Comparison of ENCODE assay signal across 8 cellular contexts in genomic region chr6:118709859-118710350, GRCh38. TPM values are rescaled to one million over a fixed set of nuclear protein-coding genes. Genes with fewer than 3 reads are reported as not detected.
DNase-seq lines count a peak whose midpoint lies in the region; FAIRE-seq and TF ChIP-seq lines count a peak whose summit lies in the region.

No MANE protein-coding gene starts in this region.

- no peak overlapping the region for H2BK12ac ChIP-seq in trophoblast cell (ENCODE audit: low read length)

- H2BK5ac ChIP-seq in trophoblast cell (ENCODE audit: low read depth, low read length, poor library complexity): no peak overlapping the region

- no peak overlapping the region for H2BK120ac ChIP-seq in trophoblast cell (ENCODE audit: insufficient read depth, low read length, poor library complexity)

- H4K12ac ChIP-seq in trophoblast cell (ENCODE audit: low read depth, low read length): no peak overlapping the region

- H3K4me2 ChIP-seq in trophoblast cell (ENCODE audit: low read length): peak overlapping the region; percentile 55

- no peak overlapping the region for H3K23ac ChIP-seq in trophoblast cell (ENCODE audit: low read length)

- 16 to 21% methylated on average over 3 of the region's 3 CpGs for WGBS in esophagus squamous epithelium, 2 donors
- no CpG with 5 or more reads among the region's 3 CpGs for WGBS in trophoblast cell (ENCODE audit: extremely low coverage, insufficient coverage, insufficient read length)

- H3K9me3 ChIP-seq in esophagus squamous epithelium (no peaks in the 10 kb centered on the region), trophoblast cell (ENCODE audit: insufficient read depth, low read depth, low read length) (no peaks in the 10 kb centered on the region)

- no peak overlapping the region for H3K9ac ChIP-seq in trophoblast cell (ENCODE audit: low read length)

- H3K27ac ChIP-seq in esophagus squamous epithelium: peak overlapping the region in 3 of 4 donors; percentile 66 to 87 (median 72)
- H3K27ac ChIP-seq in trophoblast cell (ENCODE audit: low read depth, low read length): peak overlapping the region; percentile 59

- H3K4me1 ChIP-seq in esophagus squamous epithelium: peaks cover 3 to 44% (median 15%) of the 10 kb centered on the region in 3 donors
- peaks cover 9 to 11% of the 10 kb centered on the region in 2 experiments for H3K4me1 ChIP-seq in trophoblast cell (ENCODE audit: control insufficient read depth in 1 of 2, insufficient read depth in 2 of 2, low read length in 2 of 2)

- no peak overlapping the region for H2AFZ ChIP-seq in trophoblast cell (ENCODE audit: insufficient read depth, low read length, poor library complexity)

- DNase-seq in H54 (ENCODE audit: insufficient read length, low spot score) (no peak), MV-4-11 (lab: John Stamatoyannopoulos, UW) (peak; percentile 13), esophagus squamous epithelium (lab: John Stamatoyannopoulos, UW) (no peak), trophoblast cell (no peak), SW 1271 (lab: John Stamatoyannopoulos, UW) (no peak), ecto neural progenitor cell (ENCODE audit: low spot score) (no peak)
- DNase-seq in activated CD8-positive, alpha-beta memory T cell treated with anti-CD3 and anti-CD28 coated beads for 4 hours (ENCODE audit: low read depth in 2 of 2): peak; percentile 53 to 73

- H3K79me1 ChIP-seq in trophoblast cell (ENCODE audit: low read length): peaks cover 5% of the 10 kb centered on the region

- intact Hi-C loops in esophagus squamous epithelium (cut with DNase I): no loop called here

- H3K79me2 ChIP-seq in trophoblast cell (ENCODE audit: control insufficient read depth, insufficient read depth, low read length, poor library complexity): no peaks in the 10 kb centered on the region

- no peak overlapping the region for H4K91ac ChIP-seq in trophoblast cell (ENCODE audit: low read depth, low read length)

- no peak overlapping the region for H3K14ac ChIP-seq in trophoblast cell (ENCODE audit: low read length)

- no peak overlapping the region for H3K18ac ChIP-seq in trophoblast cell (ENCODE audit: low read length)

- FAIRE-seq in H54 (lab: Jason Lieb, UNC): peak; percentile 70

- TF ChIP-seq CTCF in GM12875 (IDR thresholded peaks at IDR 0.05; ENCODE audit: borderline replicate concordance, insufficient read depth, low read depth, low read length): no peak
- TF ChIP-seq CTCF in esophagus squamous epithelium (IDR thresholded peaks at IDR 0.05): no peak

- no peak overlapping the region for H3K4ac ChIP-seq in trophoblast cell (ENCODE audit: low read depth, low read length)

- H2AK5ac ChIP-seq in trophoblast cell (ENCODE audit: low read length): no peak overlapping the region

- H3K27me3 ChIP-seq in esophagus squamous epithelium (no peaks in the 10 kb centered on the region), trophoblast cell (ENCODE audit: insufficient read depth, low read length) (no peaks in the 10 kb centered on the region)

- no peaks in the 10 kb centered on the region for H3K36me3 ChIP-seq in esophagus squamous epithelium
- H3K36me3 ChIP-seq in trophoblast cell (ENCODE audit: control insufficient read depth in 1 of 2, insufficient read depth in 2 of 2, low read length in 2 of 2): no peaks in the 10 kb centered on the region

- H3K4me3 ChIP-seq in GM12875 (ENCODE audit: low read depth, low read length): peak overlapping the region; percentile 65
- peak overlapping the region in 3 of 4 donors; percentile 35 to 65 (median 39) for H3K4me3 ChIP-seq in esophagus squamous epithelium
- H3K4me3 ChIP-seq in trophoblast cell (ENCODE audit: low read depth, low read length): no peak overlapping the region

- TF ChIP-seq POLR2A in H54 (IDR thresholded peaks at IDR 0.05; ENCODE audit: low read depth, low read length) (no peak), esophagus squamous epithelium (IDR thresholded peaks at IDR 0.05) (peak in 1 of 4 donors; percentile 31)

- no peak overlapping the region for H4K8ac ChIP-seq in trophoblast cell (ENCODE audit: low read depth, low read length)

RNA-seq across cellular contexts. Expression of gene CEP85L, which starts 58.5 kb away (rescaled TPM):
- total RNA-seq in esophagus squamous epithelium: 1 to 10 TPM; 1.3 to 9.2 (median 5.3) TPM
- polyA plus RNA-seq in trophoblast cell (2013): 6.3 TPM in 2 replicates

Comparison
In these comparisons a context has a peak if more than half of its experiments do, and no peak if none do; other contexts are left out.
1. DNase-seq: peak in MV-4-11 (single experiment) and activated CD8-positive, alpha-beta memory T cell treated with anti-CD3 and anti-CD28 coated beads for 4 hours (2 of 2); none in H54 (single experiment), esophagus squamous epithelium (single experiment), trophoblast cell (0 of 2), SW 1271 (0 of 2) and ecto neural progenitor cell (single experiment).